11 cellular contexts compared by ENCODE assay signal in genomic region chr1:165896277-165896676, GRCh38.
DNase-seq lines count a peak whose midpoint lies in the region; ATAC-seq and TF ChIP-seq lines count a peak whose summit lies in the region.
"Had no signal": no experiment of that assay in that cellular context is flagged by ENCODE, and none has a peak within 500 bp of the region (broad histone marks: within the 10 kb centered on the region; RNA-seq: fewer than 3 reads in every experiment).

No MANE protein-coding gene starts in this region.

- no peaks in the 10 kb centered on the region for H3K9me2 ChIP-seq in GM23338 (ENCODE audit: insufficient read depth)

- H3K9me3 Mint-ChIP-seq in GM23338 (peaks cover 4% of the 10 kb centered on the region; the same call in 2 of the 3 replicates), type B pancreatic cell (no peaks in the 10 kb centered on the region)
- no peaks in the 10 kb centered on the region for H3K9me3 Mint-ChIP-seq in stimulated activated naive B cell treated with anti-CD40 and anti-IgM and Interleukin-4, amounts not matched to agents 10 μg/mL and 1 μg/mL and 100 μg/mL, for 72 hours

- DNase-seq in GM23338 (ENCODE audit: low spot score) (no peak), ascending aorta (ENCODE audit: low spot score in 2 of 2) (peak; percentile 60 to 81), glomerular endothelial cell (ENCODE audit: extremely low read depth, low read depth, low spot score) (peak; percentile 78), type B pancreatic cell (ENCODE audit: extremely low spot score, unreplicated experiment) (no peak), NCI-H128 (lab: John Stamatoyannopoulos, UW; ENCODE audit: unreplicated experiment) (no peak)
- no peak for DNase-seq in activated CD4-positive, alpha-beta T cell treated with anti-CD3 and anti-CD28 coated beads, Interleukin-2, amount 50 U/mL, for 4 hours
- DNase-seq in stimulated activated naive B cell treated with anti-CD40 and anti-IgM and Interleukin-4, amounts not matched to agents 10 μg/mL and 1 μg/mL and 100 μg/mL, for 72 hours, result no peak
- DNase-seq: DND-41, NCI-H2107 had no signal

- TF ChIP-seq CTCF in GM23338 (conservative IDR thresholded peaks at IDR 0.05; ENCODE audit: low read depth in 2 of 2) (no peak), ascending aorta (IDR thresholded peaks at IDR 0.05) (no peak), type B pancreatic cell (conservative IDR thresholded peaks at IDR 0.05) (no peak)

- intact Hi-C loops in ascending aorta (cut with DNase I), result no loop called here

- peaks cover 72% of the 10 kb centered on the region for H3K79me2 ChIP-seq in GM23338 (replicated peaks; ENCODE audit: insufficient read depth)

- H2AFZ ChIP-seq in GM23338, result no peak overlapping the region

- H3K36me3 ChIP-seq in GM23338 (ENCODE audit: insufficient read depth) (peaks cover 27% of the 10 kb centered on the region), ascending aorta (peaks cover 0 to 16% of the 10 kb centered on the region in 2 donors)

- H3K4me2 ChIP-seq in GM23338, result no peak overlapping the region

- no peaks in the 10 kb centered on the region for H3K9me3 ChIP-seq in ascending aorta

- H3K27ac Mint-ChIP-seq in GM23338, result no peak overlapping the region
- no peak overlapping the region for H3K27ac Mint-ChIP-seq in type B pancreatic cell
- H3K27ac Mint-ChIP-seq in stimulated activated naive B cell treated with anti-CD40 and anti-IgM and Interleukin-4, amounts not matched to agents 10 μg/mL and 1 μg/mL and 100 μg/mL, for 72 hours, result no peak overlapping the region
- H3K27ac Mint-ChIP-seq: progenitor cell of endocrine pancreas had no signal

- H3K27me3 ChIP-seq in GM23338 (ENCODE audit: insufficient read depth), result no peaks in the 10 kb centered on the region
- no peaks in the 10 kb centered on the region for H3K27me3 ChIP-seq in ascending aorta

- no peaks in the 10 kb centered on the region for H3F3A ChIP-seq in GM23338 (replicated peaks; ENCODE audit: low read depth)

- H3K27me3 Mint-ChIP-seq in GM23338 (ENCODE audit: insufficient read depth, low read depth, poor library complexity) (peaks cover 11% of the 10 kb centered on the region), type B pancreatic cell (no peaks in the 10 kb centered on the region)
- no peaks in the 10 kb centered on the region for H3K27me3 Mint-ChIP-seq in stimulated activated naive B cell treated with anti-CD40 and anti-IgM and Interleukin-4, amounts not matched to agents 10 μg/mL and 1 μg/mL and 100 μg/mL, for 72 hours

- ATAC-seq in GM23338, result no peak
- ATAC-seq in stimulated activated naive B cell treated with anti-CD40 and anti-IgM and Interleukin-4, amounts not matched to agents 10 μg/mL and 1 μg/mL and 100 μg/mL, for 72 hours (replicated peaks), result no peak

- no peak overlapping the region for H3K4me3 ChIP-seq in GM23338
- H3K4me3 ChIP-seq in ascending aorta, result no peak overlapping the region
- H3K4me3 ChIP-seq in skin epidermis, result no peak overlapping the region

- no peaks in the 10 kb centered on the region for H3K4me1 ChIP-seq in GM23338 (ENCODE audit: insufficient read depth)
- H3K4me1 ChIP-seq in ascending aorta, result peaks cover 21 to 47% of the 10 kb centered on the region in 2 donors

- 0 out of 2 replicates have a peak overlapping the region, but pooled peaks have one; percentile 45 for H3K27ac ChIP-seq in GM23338 (ENCODE audit: low read depth)
- H3K27ac ChIP-seq in ascending aorta, result peak overlapping the region; percentile 93 to 95
- peak overlapping the region in 19 of 21 experiments; percentile 31 to 92 (median 78) for H3K27ac ChIP-seq in skin epidermis

- H4K20me1 ChIP-seq in GM23338 (replicated peaks; ENCODE audit: insufficient read depth), result peaks cover 33% of the 10 kb centered on the region

- peaks cover 85% of the 10 kb centered on the region for H3K36me3 Mint-ChIP-seq in GM23338 (ENCODE audit: low read depth)
- peaks cover 46% of the 10 kb centered on the region for H3K36me3 Mint-ChIP-seq in type B pancreatic cell
- peaks cover 60 to 93% of the 10 kb centered on the region in 2 donors for H3K36me3 Mint-ChIP-seq in stimulated activated naive B cell treated with anti-CD40 and anti-IgM and Interleukin-4, amounts not matched to agents 10 μg/mL and 1 μg/mL and 100 μg/mL, for 72 hours

- H3K4me1 Mint-ChIP-seq in GM23338, result peaks cover 12% of the 10 kb centered on the region; the same call in 1 of the 3 replicates
- H3K4me1 Mint-ChIP-seq in type B pancreatic cell (ENCODE audit: unreplicated experiment), result peaks cover 27% of the 10 kb centered on the region
- peaks cover 0 to 2% of the 10 kb centered on the region in 2 donors for H3K4me1 Mint-ChIP-seq in stimulated activated naive B cell treated with anti-CD40 and anti-IgM and Interleukin-4, amounts not matched to agents 10 μg/mL and 1 μg/mL and 100 μg/mL, for 72 hours

- no peak overlapping the region for H3K4me3 Mint-ChIP-seq in GM23338
- H3K4me3 Mint-ChIP-seq in type B pancreatic cell, result no peak overlapping the region
- H3K4me3 Mint-ChIP-seq in stimulated activated naive B cell treated with anti-CD40 and anti-IgM and Interleukin-4, amounts not matched to agents 10 μg/mL and 1 μg/mL and 100 μg/mL, for 72 hours, result no peak overlapping the region

TF ChIP-seq in GM23338, 12 proteins besides CTCF, POLR2A, EP300 and RAD21:
- TF ChIP-seq ETS1 (IDR thresholded peaks at IDR 0.05), result no peak
- TF ChIP-seq JUNB (IDR thresholded peaks at IDR 0.05; ENCODE audit: unreplicated experiment), result no peak
- TF ChIP-seq ZNF462 (CRISPR knock-in tag; IDR thresholded peaks at IDR 0.05), result no peak

Comparison
In these comparisons a context has a peak if more than half of its experiments do, and no peak if none do; other contexts are left out.
1. DNase-seq: peak in ascending aorta (2 of 2) and glomerular endothelial cell (single experiment); none in GM23338 (single experiment), type B pancreatic cell (single experiment), NCI-H128 (single experiment), activated CD4-positive, alpha-beta T cell treated with anti-CD3 and anti-CD28 coated beads, Interleukin-2, amount 50 U/mL, for 4 hours (0 of 2) and stimulated activated naive B cell treated with anti-CD40 and anti-IgM and Interleukin-4, amounts not matched to agents 10 μg/mL and 1 μg/mL and 100 μg/mL, for 72 hours (single experiment).
2. Peak in every context shown above with its lines, with median percentiles within 50 percentile points of each other: H3K27ac ChIP-seq.